ENCODE assay signal across 8 cellular contexts in the genomic region with DNA sequence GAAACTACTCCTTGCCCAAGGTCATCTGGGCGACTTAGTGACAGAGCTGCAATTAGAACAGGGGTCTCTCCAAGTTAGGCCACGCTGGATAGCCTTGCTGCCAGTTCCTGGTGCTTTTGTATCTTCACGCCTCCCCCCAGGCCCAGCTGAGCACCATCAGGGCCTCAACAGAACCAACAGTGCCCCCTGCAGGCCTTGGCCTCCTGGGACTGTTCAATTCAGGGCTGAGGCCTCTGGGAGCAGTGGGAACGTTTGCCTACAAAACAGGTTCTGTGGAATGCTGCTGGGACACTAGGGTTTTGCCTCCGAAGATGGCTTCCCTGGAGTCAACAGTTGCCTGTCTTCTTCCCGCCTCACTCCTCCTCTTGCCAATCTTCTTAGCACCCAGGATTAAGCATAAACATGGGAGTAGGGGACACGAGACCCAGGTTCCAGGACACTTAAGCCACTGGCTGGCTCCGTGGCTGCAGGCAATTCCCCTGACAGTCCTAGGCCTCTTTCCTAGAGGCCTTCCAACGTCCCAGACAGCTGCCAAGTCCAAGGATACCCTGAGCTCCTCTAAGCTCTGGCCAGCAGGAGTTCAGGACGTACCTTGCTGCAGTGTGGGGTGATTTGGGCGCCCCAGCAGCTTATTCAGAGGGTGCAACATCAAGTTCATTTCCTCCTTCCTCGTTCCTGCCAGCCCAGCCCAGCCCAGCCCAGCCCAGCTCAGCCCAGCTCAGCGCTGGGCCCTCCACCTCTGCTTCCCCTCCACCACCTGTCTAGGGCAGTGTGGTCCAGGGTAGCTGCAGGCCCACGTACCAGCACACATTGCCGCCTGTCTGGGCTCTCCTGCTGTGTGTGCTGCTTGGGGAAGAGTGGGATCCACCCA.
DNase-seq lines count a peak whose midpoint lies in the region; ATAC-seq lines count a peak whose summit lies in the region.

No MANE protein-coding gene starts in this region.

- no peaks in the 10 kb centered on the region for H4K20me1 ChIP-seq in BLaER1

- no peaks in the 10 kb centered on the region for H3K36me3 ChIP-seq in BLaER1
- H3K36me3 ChIP-seq in HAP-1 (replicated peaks), result no peaks in the 10 kb centered on the region

- H3K4me3 ChIP-seq in BLaER1, result no peak overlapping the region
- H3K4me3 ChIP-seq in HAP-1, result no peak overlapping the region

- no peak overlapping the region for H3K27ac ChIP-seq in BLaER1

- no peaks in the 10 kb centered on the region for H3K27me3 ChIP-seq in BLaER1
- H3K27me3 ChIP-seq in HAP-1 (ENCODE audit: low read depth), result no peaks in the 10 kb centered on the region; the same call in 1 of the 2 replicates

- peaks cover 13% of the 10 kb centered on the region for H3K9me3 ChIP-seq in BLaER1
- no peaks in the 10 kb centered on the region for H3K9me3 ChIP-seq in HAP-1

- in situ Hi-C loops in HAP-1 (cut with MboI; ENCODE audit: low sequenced_read_pairs), result no loop called here

- H3K9ac ChIP-seq in BLaER1, result no peak overlapping the region

- ATAC-seq in activated naive CD4-positive, alpha-beta T cell treated with anti-CD3 and anti-CD28 coated beads, Interleukin-2, amount 50 U/mL, for 72 hours, result peak; percentile 45 to 61
- no peak for ATAC-seq in HG03442 (IDR thresholded peaks at IDR 0.05; ENCODE audit: unreplicated experiment)
- no peak for ATAC-seq in sciatic nerve

- H3K27ac Mint-ChIP-seq in activated naive CD4-positive, alpha-beta T cell treated with anti-CD3 and anti-CD28 coated beads, Interleukin-2, amount 50 U/mL, for 72 hours, result no peak overlapping the region

- H3K9me3 Mint-ChIP-seq in activated naive CD4-positive, alpha-beta T cell treated with anti-CD3 and anti-CD28 coated beads, Interleukin-2, amount 50 U/mL, for 72 hours, result peaks cover 0 to 8% of the 10 kb centered on the region in 2 donors

- intact Hi-C loops in sciatic nerve (cut with DNase I), result loop anchor here (5.0 kb wide), 1 partner anchor 935 kb away; the partner anchor contains the start of gene FADS6

- H3K36me3 Mint-ChIP-seq in activated naive CD4-positive, alpha-beta T cell treated with anti-CD3 and anti-CD28 coated beads, Interleukin-2, amount 50 U/mL, for 72 hours, result peaks cover 0 to 5% of the 10 kb centered on the region in 2 donors

- H3K4me2 ChIP-seq in BLaER1, result 0 out of 2 replicates have a peak overlapping the region, but pooled peaks have one; percentile 27

- DNase-seq in HAP-1 (ENCODE audit: low spot score in 2 of 2) (peak; percentile 7 to 74), RPMI7951 (ENCODE audit: low read depth) (peak; percentile 24), inferior parietal cortex (ENCODE audit: extremely low spot score) (peak; percentile 79), sciatic nerve (ENCODE audit: low spot score) (no peak)
- DNase-seq in activated naive CD4-positive, alpha-beta T cell treated with anti-CD3 and anti-CD28 coated beads, Interleukin-2, amount 50 U/mL, for 72 hours (ENCODE audit: low spot score in 2 of 2), result peak; percentile 56 to 69
- DNase-seq in stimulated activated CD4-positive, alpha-beta T cell treated with anti-CD3 and anti-CD28 coated beads, Interleukin-4, amount 100 ng/mL, for 1 hour, result peak; percentile 47

- H3K4me1 ChIP-seq in BLaER1, result peaks cover 30% of the 10 kb centered on the region
- H3K4me1 ChIP-seq in HAP-1, result no peaks in the 10 kb centered on the region

Comparison
In these comparisons a context has a peak if more than half of its experiments do, and no peak if none do; other contexts are left out.
1. ATAC-seq: peak in activated naive CD4-positive, alpha-beta T cell treated with anti-CD3 and anti-CD28 coated beads, Interleukin-2, amount 50 U/mL, for 72 hours (2 of 2); none in HG03442 (single experiment) and sciatic nerve (single experiment).